ENCODE assay signal across 9 cellular contexts in the genomic region with DNA sequence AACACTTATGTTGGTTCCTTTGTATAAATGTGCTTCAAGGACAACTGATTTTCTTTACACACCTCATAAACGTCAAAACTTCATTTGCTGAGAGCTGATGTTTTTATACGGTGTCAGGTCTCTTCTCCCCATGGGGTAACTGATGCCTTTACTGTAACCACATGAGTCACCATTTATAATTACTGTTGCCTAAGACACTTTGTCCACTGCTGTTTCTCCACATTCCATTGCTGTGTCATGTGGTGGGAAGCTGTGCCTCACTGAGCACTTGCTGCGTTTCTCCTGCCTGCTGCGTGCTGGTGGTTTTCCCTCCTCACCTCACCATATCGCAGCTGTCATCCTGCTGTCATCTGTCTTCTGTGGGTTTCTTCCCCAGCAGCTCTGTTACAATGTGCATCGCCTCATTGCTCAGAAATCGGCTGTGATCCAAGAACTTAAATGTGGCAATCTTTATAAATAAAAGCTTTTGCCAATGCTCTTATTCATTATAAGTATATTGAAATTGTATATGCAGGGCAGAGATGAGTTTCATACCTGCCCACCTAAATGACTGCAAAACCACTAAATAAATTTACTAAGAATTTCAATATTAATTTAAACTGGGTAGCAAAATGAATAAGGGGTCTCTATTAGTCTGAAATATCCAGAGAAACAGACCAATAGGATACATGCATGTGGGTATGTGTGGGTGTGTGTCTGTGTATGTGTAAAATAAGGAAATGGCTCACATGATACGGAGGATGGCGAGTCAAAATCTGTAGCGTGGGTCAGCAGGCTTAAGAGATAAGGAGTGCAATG.
A peak's percentile ranks its signal among the peaks of the same experiment; 100 is the strongest.
DNase-seq lines count a peak whose midpoint lies in the region; ATAC-seq, FAIRE-seq and TF ChIP-seq lines count a peak whose summit lies in the region.
"Had no signal": no experiment of that assay in that cellular context is flagged by ENCODE, and none has a peak within 500 bp of the region (broad histone marks: within the 10 kb centered on the region; RNA-seq: fewer than 3 reads in every experiment).

No MANE protein-coding gene starts in this region.

- POLR2A ChIA-PET in WTC11 (lab: Charles Lee) = no interaction called here

- H4K5ac ChIP-seq in mesendoderm (ENCODE audit: low read length) = no peak overlapping the region

- no peak overlapping the region for H3K4me2 ChIP-seq in mesendoderm (ENCODE audit: low read length)

- TF ChIP-seq CTCF in WTC11 (IDR thresholded peaks at IDR 0.05) (no peak), uterus (IDR thresholded peaks at IDR 0.05) (no peak), D721Med (IDR thresholded peaks at IDR 0.05; ENCODE audit: insufficient read depth, missing control alignments) (no peak)

- H3K4me3 ChIP-seq in mesendoderm (ENCODE audit: low read length) (no peak overlapping the region), uterus (no peak overlapping the region)

- peaks cover 12% of the 10 kb centered on the region for H3K27me3 Mint-ChIP-seq in WTC11 (ENCODE audit: low read depth)

- H3K27me3 ChIP-seq in mesendoderm (ENCODE audit: insufficient read depth, low read length, poor library complexity) (no peaks in the 10 kb centered on the region), uterus (no peaks in the 10 kb centered on the region)

- no peak overlapping the region for H2BK120ac ChIP-seq in mesendoderm (ENCODE audit: low read depth, low read length)

- no peak for FAIRE-seq in D721Med (lab: Jason Lieb, UNC)

- CTCF ChIA-PET in WTC11 (lab: Charles Lee) = interaction anchor here (1.0 kb wide), 1 partner anchor 150 kb away, joined by 3 read pairs; no protein-coding TSS in a partner anchor

- H3K9me3 Mint-ChIP-seq in WTC11 = no peaks in the 10 kb centered on the region

- no peaks in the 10 kb centered on the region for H3K79me2 ChIP-seq in mesendoderm (ENCODE audit: control insufficient read depth, insufficient read depth, low read length)

- TF ChIP-seq POLR2A in uterus (IDR thresholded peaks at IDR 0.05) = no peak

- H3K27ac ChIP-seq in mesendoderm (ENCODE audit: low read depth, low read length) (peak overlapping the region; percentile 6), uterus (no peak overlapping the region)

- no peak overlapping the region for H2BK15ac ChIP-seq in mesendoderm (replicated peaks; ENCODE audit: low read depth)

- no peaks in the 10 kb centered on the region for H3K9me3 ChIP-seq in uterus

- intact Hi-C loops in uterus (cut with DNase I; ENCODE audit: low total_unique reads) = no loop called here

- H3K18ac ChIP-seq in mesendoderm (ENCODE audit: low read length) = peak overlapping the region; percentile 22

- H2AK5ac ChIP-seq in mesendoderm (ENCODE audit: low read length) = no peak overlapping the region

- no CpG with 5 or more reads among the region's 10 CpGs for WGBS in mesendoderm (ENCODE audit: extremely low coverage, insufficient coverage, low lambda C conversion rate)

- no peak overlapping the region for H4K8ac ChIP-seq in mesendoderm (ENCODE audit: low read depth, low read length)

- no peak overlapping the region for H3K4ac ChIP-seq in mesendoderm (ENCODE audit: low read depth, low read length)

- H3K36me3 ChIP-seq in mesendoderm (ENCODE audit: control insufficient read depth, insufficient read depth, low read length) (no peaks in the 10 kb centered on the region), uterus (no peaks in the 10 kb centered on the region)

- no peaks in the 10 kb centered on the region for H3K79me1 ChIP-seq in mesendoderm (ENCODE audit: low read length)

- no peak overlapping the region for H3K4me3 Mint-ChIP-seq in WTC11

- H3K4me1 ChIP-seq in mesendoderm (ENCODE audit: control insufficient read depth, low read depth, low read length) (no peaks in the 10 kb centered on the region), uterus (no peaks in the 10 kb centered on the region)

- peak overlapping the region; percentile 37 for H2BK5ac ChIP-seq in mesendoderm (ENCODE audit: low read length)

- H3K9ac ChIP-seq in mesendoderm (ENCODE audit: low read length) = no peak overlapping the region

- ATAC-seq in WTC11 (peak; percentile 75), left lobe of liver (no peak), GM18520 (IDR thresholded peaks at IDR 0.05; ENCODE audit: unreplicated experiment) (no peak)

- no peaks in the 10 kb centered on the region for H3K36me3 Mint-ChIP-seq in WTC11

- H3K4me1 Mint-ChIP-seq in WTC11 = peaks cover 12% of the 10 kb centered on the region

- H3K27ac Mint-ChIP-seq in WTC11 = no peak overlapping the region

- H3K23ac ChIP-seq in mesendoderm (ENCODE audit: low read length) = no peak overlapping the region

- DNase-seq in EH (ENCODE audit: low read depth) (peak; percentile 0), LoVo (ENCODE audit: low spot score) (peak; percentile 59), WTC11 (ENCODE audit: low spot score) (peak; percentile 16), mesendoderm (peak; percentile 94), uterus (no peak), left lobe of liver (ENCODE audit: low spot score) (no peak), D721Med (ENCODE audit: insufficient read length, low spot score) (no peak)
- DNase-seq: nucleus accumbens had no signal

- peak overlapping the region; percentile 40 for H3K56ac ChIP-seq in mesendoderm (ENCODE audit: low read length)

TF ChIP-seq in WTC11, 78 proteins besides CTCF, POLR2A, EP300 and RAD21:
- TF ChIP-seq, protein P1, sequence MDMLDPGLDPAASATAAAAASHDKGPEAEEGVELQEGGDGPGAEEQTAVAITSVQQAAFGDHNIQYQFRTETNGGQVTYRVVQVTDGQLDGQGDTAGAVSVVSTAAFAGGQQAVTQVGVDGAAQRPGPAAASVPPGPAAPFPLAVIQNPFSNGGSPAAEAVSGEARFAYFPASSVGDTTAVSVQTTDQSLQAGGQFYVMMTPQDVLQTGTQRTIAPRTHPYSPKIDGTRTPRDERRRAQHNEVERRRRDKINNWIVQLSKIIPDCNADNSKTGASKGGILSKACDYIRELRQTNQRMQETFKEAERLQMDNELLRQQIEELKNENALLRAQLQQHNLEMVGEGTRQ (CRISPR knock-in tag; IDR thresholded peaks at IDR 0.05) = peak; percentile 12; the same call in 1 of the 2 replicates
- no peak for TF ChIP-seq FOXK1 (CRISPR knock-in tag; IDR thresholded peaks at IDR 0.05)
- TF ChIP-seq, protein P2, sequence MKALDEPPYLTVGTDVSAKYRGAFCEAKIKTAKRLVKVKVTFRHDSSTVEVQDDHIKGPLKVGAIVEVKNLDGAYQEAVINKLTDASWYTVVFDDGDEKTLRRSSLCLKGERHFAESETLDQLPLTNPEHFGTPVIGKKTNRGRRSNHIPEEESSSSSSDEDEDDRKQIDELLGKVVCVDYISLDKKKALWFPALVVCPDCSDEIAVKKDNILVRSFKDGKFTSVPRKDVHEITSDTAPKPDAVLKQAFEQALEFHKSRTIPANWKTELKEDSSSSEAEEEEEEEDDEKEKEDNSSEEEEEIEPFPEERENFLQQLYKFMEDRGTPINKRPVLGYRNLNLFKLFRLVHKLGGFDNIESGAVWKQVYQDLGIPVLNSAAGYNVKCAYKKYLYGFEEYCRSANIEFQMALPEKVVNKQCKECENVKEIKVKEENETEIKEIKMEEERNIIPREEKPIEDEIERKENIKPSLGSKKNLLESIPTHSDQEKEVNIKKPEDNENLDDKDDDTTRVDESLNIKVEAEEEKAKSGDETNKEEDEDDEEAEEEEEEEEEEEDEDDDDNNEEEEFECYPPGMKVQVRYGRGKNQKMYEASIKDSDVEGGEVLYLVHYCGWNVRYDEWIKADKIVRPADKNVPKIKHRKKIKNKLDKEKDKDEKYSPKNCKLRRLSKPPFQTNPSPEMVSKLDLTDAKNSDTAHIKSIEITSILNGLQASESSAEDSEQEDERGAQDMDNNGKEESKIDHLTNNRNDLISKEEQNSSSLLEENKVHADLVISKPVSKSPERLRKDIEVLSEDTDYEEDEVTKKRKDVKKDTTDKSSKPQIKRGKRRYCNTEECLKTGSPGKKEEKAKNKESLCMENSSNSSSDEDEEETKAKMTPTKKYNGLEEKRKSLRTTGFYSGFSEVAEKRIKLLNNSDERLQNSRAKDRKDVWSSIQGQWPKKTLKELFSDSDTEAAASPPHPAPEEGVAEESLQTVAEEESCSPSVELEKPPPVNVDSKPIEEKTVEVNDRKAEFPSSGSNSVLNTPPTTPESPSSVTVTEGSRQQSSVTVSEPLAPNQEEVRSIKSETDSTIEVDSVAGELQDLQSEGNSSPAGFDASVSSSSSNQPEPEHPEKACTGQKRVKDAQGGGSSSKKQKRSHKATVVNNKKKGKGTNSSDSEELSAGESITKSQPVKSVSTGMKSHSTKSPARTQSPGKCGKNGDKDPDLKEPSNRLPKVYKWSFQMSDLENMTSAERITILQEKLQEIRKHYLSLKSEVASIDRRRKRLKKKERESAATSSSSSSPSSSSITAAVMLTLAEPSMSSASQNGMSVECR (CRISPR knock-in tag; IDR thresholded peaks at IDR 0.05; ENCODE audit: borderline replicate concordance) = no peak
- TF ChIP-seq, protein P3, sequence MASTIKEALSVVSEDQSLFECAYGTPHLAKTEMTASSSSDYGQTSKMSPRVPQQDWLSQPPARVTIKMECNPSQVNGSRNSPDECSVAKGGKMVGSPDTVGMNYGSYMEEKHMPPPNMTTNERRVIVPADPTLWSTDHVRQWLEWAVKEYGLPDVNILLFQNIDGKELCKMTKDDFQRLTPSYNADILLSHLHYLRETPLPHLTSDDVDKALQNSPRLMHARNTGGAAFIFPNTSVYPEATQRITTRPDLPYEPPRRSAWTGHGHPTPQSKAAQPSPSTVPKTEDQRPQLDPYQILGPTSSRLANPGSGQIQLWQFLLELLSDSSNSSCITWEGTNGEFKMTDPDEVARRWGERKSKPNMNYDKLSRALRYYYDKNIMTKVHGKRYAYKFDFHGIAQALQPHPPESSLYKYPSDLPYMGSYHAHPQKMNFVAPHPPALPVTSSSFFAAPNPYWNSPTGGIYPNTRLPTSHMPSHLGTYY (CRISPR knock-in tag; IDR thresholded peaks at IDR 0.05) = no peak
- no peak for TF ChIP-seq ELF4 (CRISPR knock-in tag; IDR thresholded peaks at IDR 0.05; ENCODE audit: low read depth)
- TF ChIP-seq, protein P4, sequence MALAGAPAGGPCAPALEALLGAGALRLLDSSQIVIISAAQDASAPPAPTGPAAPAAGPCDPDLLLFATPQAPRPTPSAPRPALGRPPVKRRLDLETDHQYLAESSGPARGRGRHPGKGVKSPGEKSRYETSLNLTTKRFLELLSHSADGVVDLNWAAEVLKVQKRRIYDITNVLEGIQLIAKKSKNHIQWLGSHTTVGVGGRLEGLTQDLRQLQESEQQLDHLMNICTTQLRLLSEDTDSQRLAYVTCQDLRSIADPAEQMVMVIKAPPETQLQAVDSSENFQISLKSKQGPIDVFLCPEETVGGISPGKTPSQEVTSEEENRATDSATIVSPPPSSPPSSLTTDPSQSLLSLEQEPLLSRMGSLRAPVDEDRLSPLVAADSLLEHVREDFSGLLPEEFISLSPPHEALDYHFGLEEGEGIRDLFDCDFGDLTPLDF (CRISPR knock-in tag; IDR thresholded peaks at IDR 0.05) = no peak
- TF ChIP-seq GRHL2 (CRISPR knock-in tag; IDR thresholded peaks at IDR 0.05; ENCODE audit: insufficient replicate concordance, severe bottlenecking) = no peak

Comparison
In these comparisons a context has a peak if more than half of its experiments do, and no peak if none do; other contexts are left out.
1. DNase-seq: peak in EH (single experiment), LoVo (single experiment), WTC11 (single experiment) and mesendoderm (single experiment); none in uterus (0 of 2), left lobe of liver (single experiment) and D721Med (single experiment).